13 cellular contexts compared by ENCODE assay signal in genomic region chr3:61669676-61670299, GRCh38.
DNase-seq lines count a peak whose midpoint lies in the region; ATAC-seq lines count a peak whose summit lies in the region.
"Had no signal": no experiment of that assay in that cellular context is flagged by ENCODE, and none has a peak within 500 bp of the region (broad histone marks: within the 10 kb centered on the region; RNA-seq: fewer than 3 reads in every experiment).

No MANE protein-coding gene starts in this region.

- H3K27me3 Mint-ChIP-seq in stimulated activated memory B cell treated with anti-CD40 and anti-IgM and Interleukin-4, amounts not matched to agents 10 μg/mL and 1 μg/mL and 100 μg/mL, for 72 hours = no peaks in the 10 kb centered on the region

- no peaks in the 10 kb centered on the region for H3K27me3 ChIP-seq in aorta (ENCODE audit: control insufficient read depth in 1 of 2, insufficient read depth in 2 of 2, low read length in 1 of 2)
- H3K27me3 ChIP-seq: ascending aorta had no signal

- no peak overlapping the region for H3K4me3 Mint-ChIP-seq in stimulated activated memory B cell treated with anti-CD40 and anti-IgM and Interleukin-4, amounts not matched to agents 10 μg/mL and 1 μg/mL and 100 μg/mL, for 72 hours
- H3K4me3 Mint-ChIP-seq: stimulated activated effector memory CD8-positive, alpha-beta T cell treated with anti-CD3 and anti-CD28 coated beads, Interleukin-12 subunit alpha, Interleukin-12 subunit beta, amount 100 ng/mL, for 72 hours had no signal

- H3K36me3 ChIP-seq in aorta (ENCODE audit: control insufficient read depth in 1 of 2, insufficient read depth in 2 of 2, low read length in 1 of 2) = no peaks in the 10 kb centered on the region
- H3K36me3 ChIP-seq: ascending aorta had no signal

- H3K4me1 Mint-ChIP-seq in stimulated activated memory B cell treated with anti-CD40 and anti-IgM and Interleukin-4, amounts not matched to agents 10 μg/mL and 1 μg/mL and 100 μg/mL, for 72 hours = no peaks in the 10 kb centered on the region
- H3K4me1 Mint-ChIP-seq: stimulated activated effector memory CD8-positive, alpha-beta T cell treated with anti-CD3 and anti-CD28 coated beads, Interleukin-12 subunit alpha, Interleukin-12 subunit beta, amount 100 ng/mL, for 72 hours had no signal

- 46 to 54% methylated on average over 6 of the region's 6 CpGs for WGBS in aorta, 2 donors

- H3K27ac Mint-ChIP-seq in stimulated activated memory B cell treated with anti-CD40 and anti-IgM and Interleukin-4, amounts not matched to agents 10 μg/mL and 1 μg/mL and 100 μg/mL, for 72 hours = no peak overlapping the region
- H3K27ac Mint-ChIP-seq: stimulated activated effector memory CD8-positive, alpha-beta T cell treated with anti-CD3 and anti-CD28 coated beads, Interleukin-12 subunit alpha, Interleukin-12 subunit beta, amount 100 ng/mL, for 72 hours had no signal

- no peak overlapping the region for H3K4me3 ChIP-seq in aorta (ENCODE audit: low read length in 2 of 2)
- H3K4me3 ChIP-seq: ascending aorta had no signal

- H3K36me3 Mint-ChIP-seq in stimulated activated memory B cell treated with anti-CD40 and anti-IgM and Interleukin-4, amounts not matched to agents 10 μg/mL and 1 μg/mL and 100 μg/mL, for 72 hours = no peaks in the 10 kb centered on the region
- H3K36me3 Mint-ChIP-seq: stimulated activated effector memory CD8-positive, alpha-beta T cell treated with anti-CD3 and anti-CD28 coated beads, Interleukin-12 subunit alpha, Interleukin-12 subunit beta, amount 100 ng/mL, for 72 hours had no signal

- H3K9me3 Mint-ChIP-seq in stimulated activated memory B cell treated with anti-CD40 and anti-IgM and Interleukin-4, amounts not matched to agents 10 μg/mL and 1 μg/mL and 100 μg/mL, for 72 hours = peaks cover 2% of the 10 kb centered on the region
- H3K9me3 Mint-ChIP-seq: stimulated activated effector memory CD8-positive, alpha-beta T cell treated with anti-CD3 and anti-CD28 coated beads, Interleukin-12 subunit alpha, Interleukin-12 subunit beta, amount 100 ng/mL, for 72 hours had no signal

- DNase-seq in NCI-H2196 (lab: John Stamatoyannopoulos, UW; ENCODE audit: unreplicated experiment) (peak; percentile 38), NCI-H2196 treated with DMSO at 0.1 percent for 48 hours (lab: John Stamatoyannopoulos, UW; ENCODE audit: unreplicated experiment) (no peak), LoVo (ENCODE audit: low spot score) (peak; percentile 29), epithelial cell of prostate (ENCODE audit: low read depth, low spot score) (peak; percentile 40), islet precursor cell (no peak), aorta (no peak)
- DNase-seq: ACHN, NCI-H1436 treated with DMSO at 0.1 percent for 48 hours, T-helper 1 cell had no signal

- intact Hi-C loops in aorta (cut with DNase I) = no loop called here

- H3K27ac ChIP-seq in epithelial cell of prostate (no peak overlapping the region), aorta (ENCODE audit: low read depth in 1 of 2, low read length in 2 of 2) (no peak overlapping the region)
- H3K27ac ChIP-seq: ascending aorta had no signal

- peaks cover 4 to 5% of the 10 kb centered on the region in 2 donors for H3K4me1 ChIP-seq in aorta (ENCODE audit: control insufficient read depth in 1 of 2, insufficient read depth in 2 of 2, low read length in 2 of 2)

- ATAC-seq in stimulated activated memory B cell treated with anti-CD40 and anti-IgM and Interleukin-4, amounts not matched to agents 10 μg/mL and 1 μg/mL and 100 μg/mL, for 72 hours = peak; percentile 73
- ATAC-seq in GM18517 (IDR thresholded peaks at IDR 0.05; ENCODE audit: unreplicated experiment) (no peak), aorta (ENCODE audit: low FRiP score) (no peak)
- ATAC-seq: stimulated activated effector memory CD8-positive, alpha-beta T cell treated with anti-CD3 and anti-CD28 coated beads, Interleukin-12 subunit alpha, Interleukin-12 subunit beta, amount 100 ng/mL, for 72 hours had no signal

- no peaks in the 10 kb centered on the region for H3K9me3 ChIP-seq in aorta (ENCODE audit: control insufficient read depth, low read length)
- H3K9me3 ChIP-seq: ascending aorta had no signal

Comparison
In these comparisons a context has a peak if more than half of its experiments do, and no peak if none do; other contexts are left out.
1. DNase-seq: peak in NCI-H2196 (single experiment), LoVo (single experiment) and epithelial cell of prostate (single experiment); none in NCI-H2196 treated with DMSO at 0.1 percent for 48 hours (single experiment), islet precursor cell (single experiment) and aorta (0 of 2).